Comparison of ENCODE assay signal across 13 cellular contexts in genomic region chr2:118249970-118250369, GRCh38.
DNase-seq lines count a peak whose midpoint lies in the region; ATAC-seq and TF ChIP-seq lines count a peak whose summit lies in the region.
"Had no signal": no experiment of that assay in that cellular context is flagged by ENCODE, and none has a peak within 500 bp of the region (broad histone marks: within the 10 kb centered on the region; RNA-seq: fewer than 3 reads in every experiment).

No MANE protein-coding gene starts in this region.

- TF ChIP-seq CTCF in foreskin fibroblast (IDR thresholded peaks at IDR 0.05; ENCODE audit: low read depth, low read length): no peak
- TF ChIP-seq CTCF in osteocyte (IDR thresholded peaks at IDR 0.05): no peak

- H3K4me3 Mint-ChIP-seq in osteocyte (ENCODE audit: unreplicated experiment): no peak overlapping the region
- H3K4me3 Mint-ChIP-seq: neural progenitor cell had no signal

- H3K27me3 Mint-ChIP-seq in osteocyte (ENCODE audit: unreplicated experiment): no peaks in the 10 kb centered on the region

- H3K4me3 ChIP-seq in foreskin fibroblast (ENCODE audit: low read depth in 1 of 2, low read length in 2 of 2): no peak overlapping the region
- H3K4me3 ChIP-seq: body of pancreas, neural progenitor cell had no signal

- H3K9me3 Mint-ChIP-seq in osteocyte (ENCODE audit: unreplicated experiment): no peaks in the 10 kb centered on the region
- H3K9me3 Mint-ChIP-seq: neural progenitor cell had no signal

- ATAC-seq in GM18511 (IDR thresholded peaks at IDR 0.05; ENCODE audit: unreplicated experiment): peak; percentile 25
- ATAC-seq: body of pancreas had no signal

- no peaks in the 10 kb centered on the region for H3K36me3 Mint-ChIP-seq in osteocyte (ENCODE audit: unreplicated experiment)
- H3K36me3 Mint-ChIP-seq: neural progenitor cell had no signal

- H3K27ac Mint-ChIP-seq in osteocyte (ENCODE audit: unreplicated experiment): no peak overlapping the region
- H3K27ac Mint-ChIP-seq: neural progenitor cell had no signal

- DNase-seq in H4 (ENCODE audit: low spot score) (peak; percentile 16), M059J (ENCODE audit: low read depth) (peak; percentile 50), foreskin fibroblast (peak; percentile 64 to 76), pons (ENCODE audit: low spot score) (no peak), osteocyte (ENCODE audit: extremely low spot score, unreplicated experiment) (no peak), 8988T (no peak), G401 (ENCODE audit: low spot score) (no peak)
- DNase-seq: body of pancreas; Karpas-422; NCI-H526 treated with DMSO at 0.1 percent for 48 hours; stimulated activated CD4-positive, alpha-beta T cell treated with anti-CD3 and anti-CD28 coated beads, Interleukin-1b, Interleukin-23, amount 100 ng/mL, for 48 hours had no signal

- in situ Hi-C loops in G401 (cut with HindIII; ENCODE audit: low sequenced_read_pairs): no loop called here

- no peaks in the 10 kb centered on the region for H3K4me1 Mint-ChIP-seq in osteocyte (ENCODE audit: unreplicated experiment)

Comparison
In these comparisons a context has a peak if more than half of its experiments do, and no peak if none do; other contexts are left out.
1. DNase-seq: peak in H4 (single experiment), M059J (single experiment) and foreskin fibroblast (2 of 2); none in pons (single experiment), osteocyte (single experiment), 8988T (single experiment) and G401 (single experiment).